In the genomic region with DNA sequence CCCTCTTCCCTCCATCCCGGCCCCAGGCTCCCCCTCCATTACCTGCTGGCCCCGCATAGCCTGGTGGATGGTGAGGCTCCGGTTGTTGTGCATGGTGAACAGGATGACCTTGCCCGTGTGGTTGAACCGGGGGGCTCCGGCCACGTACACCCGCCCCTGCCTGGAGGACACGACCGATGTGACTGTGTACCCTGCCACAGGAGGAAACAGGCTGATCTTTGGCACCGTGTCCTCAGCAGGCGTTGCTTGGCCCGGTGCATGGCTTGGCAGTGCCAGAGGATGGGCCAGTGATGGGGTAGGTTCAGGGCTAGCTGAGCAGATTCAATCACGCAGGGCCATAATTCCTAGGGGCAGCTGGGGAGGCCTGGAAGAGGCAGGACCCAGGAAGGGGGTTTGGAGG, we compare ENCODE assay signal across 30 cellular contexts. TPM values are rescaled to one million over a fixed set of nuclear protein-coding genes. Genes with fewer than 3 reads are reported as not detected.
DNase-seq lines count a peak whose midpoint lies in the region; ATAC-seq and TF ChIP-seq lines count a peak whose summit lies in the region.
"Had no signal": no experiment of that assay in that cellular context is flagged by ENCODE, and none has a peak within 500 bp of the region (broad histone marks: within the 10 kb centered on the region; RNA-seq: fewer than 3 reads in every experiment).

No MANE protein-coding gene starts in this region.

- peak; percentile 42 for ATAC-seq in body of pancreas
- ATAC-seq in psoas muscle, result peak in 3 of 4 donors; percentile 20 to 43 (median 39)
- no peak for ATAC-seq in activated naive CD4-positive, alpha-beta T cell treated with anti-CD3 and anti-CD28 coated beads, Interleukin-2, amount 50 U/mL, for 72 hours
- ATAC-seq: activated CD4-positive, alpha-beta T cell treated with anti-CD3 and anti-CD28 coated beads for 36 hours; esophagus mucosa; stimulated activated memory B cell treated with anti-CD40 and anti-IgM and Interleukin-4, amounts not matched to agents 10 μg/mL and 1 μg/mL and 100 μg/mL, for 72 hours had no signal

- TF ChIP-seq CTCF in HFFc6 (IDR thresholded peaks at IDR 0.05) (0 out of 2 replicates have a peak, but pooled peaks have one; percentile 8), body of pancreas (IDR thresholded peaks at IDR 0.05) (no peak), left ventricle myocardium inferior (IDR thresholded peaks at IDR 0.05; ENCODE audit: borderline replicate concordance) (no peak), psoas muscle (IDR thresholded peaks at IDR 0.05) (no peak)

- no peak overlapping the region for H3K4me3 Mint-ChIP-seq in HFFc6
- H3K4me3 Mint-ChIP-seq: activated CD4-positive, alpha-beta T cell treated with anti-CD3 and anti-CD28 coated beads for 36 hours; activated T-cell treated with anti-CD3 and anti-CD28 coated beads, Interleukin-2, amount 50 U/mL, for 24 hours; brain; CD14-positive monocyte; endodermal cell; stimulated activated memory B cell treated with anti-CD40 and anti-IgM and Interleukin-4, amounts not matched to agents 10 μg/mL and 1 μg/mL and 100 μg/mL, for 72 hours had no signal

- H3K27ac Mint-ChIP-seq in HFFc6, result no peak overlapping the region
- no peak overlapping the region for H3K27ac Mint-ChIP-seq in activated naive CD4-positive, alpha-beta T cell treated with anti-CD3 and anti-CD28 coated beads, Interleukin-2, amount 50 U/mL, for 72 hours
- H3K27ac Mint-ChIP-seq: activated CD4-positive, alpha-beta T cell treated with anti-CD3 and anti-CD28 coated beads for 36 hours; activated T-cell treated with anti-CD3 and anti-CD28 coated beads, Interleukin-2, amount 50 U/mL, for 24 hours; CD14-positive monocyte; endodermal cell; stimulated activated memory B cell treated with anti-CD40 and anti-IgM and Interleukin-4, amounts not matched to agents 10 μg/mL and 1 μg/mL and 100 μg/mL, for 72 hours had no signal

- TF ChIP-seq POLR2A in body of pancreas (IDR thresholded peaks at IDR 0.05), result no peak

- H3K27me3 Mint-ChIP-seq in HFFc6 (ENCODE audit: insufficient read depth), result peaks cover 23% of the 10 kb centered on the region

- H3K36me3 ChIP-seq in body of pancreas (replicated peaks in 1 of 2; ENCODE audit: insufficient read depth in 1 of 2, low read depth in 2 of 2) (no peaks in the 10 kb centered on the region), left ventricle myocardium inferior (peaks cover 13% of the 10 kb centered on the region), psoas muscle (ENCODE audit: insufficient read depth in 1 of 2, low read depth in 1 of 2) (no peaks in the 10 kb centered on the region)
- H3K36me3 ChIP-seq: HAP-1 had no signal

- no peaks in the 10 kb centered on the region for H3K36me3 Mint-ChIP-seq in HFFc6 (ENCODE audit: low read depth)
- no peaks in the 10 kb centered on the region for H3K36me3 Mint-ChIP-seq in activated naive CD4-positive, alpha-beta T cell treated with anti-CD3 and anti-CD28 coated beads, Interleukin-2, amount 50 U/mL, for 72 hours
- H3K36me3 Mint-ChIP-seq: brain; CD14-positive monocyte; stimulated activated memory B cell treated with anti-CD40 and anti-IgM and Interleukin-4, amounts not matched to agents 10 μg/mL and 1 μg/mL and 100 μg/mL, for 72 hours had no signal

- H3K4me3 ChIP-seq in body of pancreas (no peak overlapping the region), left ventricle myocardium inferior (peak overlapping the region; percentile 18), psoas muscle (no peak overlapping the region)
- H3K4me3 ChIP-seq: HAP-1, hepatocyte had no signal

- H3K27ac ChIP-seq in body of pancreas, result peak overlapping the region in 3 of 4 donors; percentile 66 to 79 (median 71)
- H3K27ac ChIP-seq in left ventricle myocardium inferior (replicated peaks), result peak overlapping the region; percentile 74
- no peak overlapping the region for H3K27ac ChIP-seq in psoas muscle
- H3K27ac ChIP-seq: hepatocyte had no signal

- H3K9me3 ChIP-seq in body of pancreas (no peaks in the 10 kb centered on the region), left ventricle myocardium inferior (replicated peaks) (no peaks in the 10 kb centered on the region), psoas muscle (no peaks in the 10 kb centered on the region)
- H3K9me3 ChIP-seq: HAP-1 had no signal

- H3K4me1 Mint-ChIP-seq in HFFc6 (ENCODE audit: low read depth), result peaks cover 15% of the 10 kb centered on the region

- H3K27me3 ChIP-seq in body of pancreas, result no peaks in the 10 kb centered on the region
- no peaks in the 10 kb centered on the region for H3K27me3 ChIP-seq in left ventricle myocardium inferior (ENCODE audit: low read depth)
- H3K27me3 ChIP-seq in psoas muscle (ENCODE audit: insufficient read depth in 3 of 3, low read length in 2 of 3), result no peaks in the 10 kb centered on the region
- H3K27me3 ChIP-seq: hepatocyte had no signal

- no peak for DNase-seq in HFFc6
- peak in 1 of 4 donors; percentile 29 for DNase-seq in body of pancreas
- DNase-seq in left ventricle myocardium inferior, result peak; percentile 59
- no peak for DNase-seq in psoas muscle
- no peak for DNase-seq in iPS-NIHi11 (ENCODE audit: low spot score)
- DNase-seq in activated naive CD4-positive, alpha-beta T cell treated with anti-CD3 and anti-CD28 coated beads, Interleukin-2, amount 50 U/mL, for 72 hours (ENCODE audit: low spot score in 2 of 2), result no peak
- no peak for DNase-seq in activated CD8-positive, alpha-beta memory T cell treated with anti-CD3 and anti-CD28 coated beads, Interleukin-2, amount 50 U/mL, for 48 hours
- no peak for DNase-seq in stimulated activated CD4-positive, alpha-beta T cell treated with anti-CD3 and anti-CD28 coated beads, Interleukin-15, amount 100 ng/mL, for 24 hours
- DNase-seq: activated CD4-positive, alpha-beta T cell treated with anti-CD3 and anti-CD28 coated beads for 36 hours; activated CD8-positive, alpha-beta memory T cell treated with anti-CD3 and anti-CD28 coated beads for 24 hours; activated gamma-delta T cell; activated T-cell treated with anti-CD3 and anti-CD28 coated beads, Interleukin-2, amount 50 U/mL, for 24 hours; Calu3; cortex of kidney; DND-41; endodermal cell; foreskin fibroblast; KG1; left colon; mesendoderm; NCI-H1417 treated with DMSO at 0.1 percent for 48 hours; NCI-H510A; stimulated activated CD4-positive, alpha-beta T cell treated with anti-CD3 and anti-CD28 coated beads, Interleukin-12 subunit alpha, Interleukin-12 subunit beta, amount 100 ng/mL, for 4 hours; stimulated activated CD4-positive, alpha-beta T cell treated with anti-CD3 and anti-CD28 coated beads, Interleukin-4, amount 100 ng/mL, for 24 hours had no signal

- H3K9me3 Mint-ChIP-seq in HFFc6, result no peaks in the 10 kb centered on the region
- H3K9me3 Mint-ChIP-seq in activated naive CD4-positive, alpha-beta T cell treated with anti-CD3 and anti-CD28 coated beads, Interleukin-2, amount 50 U/mL, for 72 hours, result no peaks in the 10 kb centered on the region
- H3K9me3 Mint-ChIP-seq: activated T-cell treated with anti-CD3 and anti-CD28 coated beads, Interleukin-2, amount 50 U/mL, for 24 hours; endodermal cell; stimulated activated memory B cell treated with anti-CD40 and anti-IgM and Interleukin-4, amounts not matched to agents 10 μg/mL and 1 μg/mL and 100 μg/mL, for 72 hours had no signal

- peaks cover 23% of the 10 kb centered on the region for H3K4me1 ChIP-seq in body of pancreas
- H3K4me1 ChIP-seq in left ventricle myocardium inferior, result peaks cover 51% of the 10 kb centered on the region
- H3K4me1 ChIP-seq in psoas muscle, result peaks cover 3% of the 10 kb centered on the region
- H3K4me1 ChIP-seq: HAP-1 had no signal

- intact Hi-C loops in body of pancreas (cut with DNase I), result no loop called here
- intact Hi-C loops in left ventricle myocardium inferior (cut with micrococcal nuclease), result no loop called here
- intact Hi-C loops in psoas muscle (cut with DNase I), result no loop called here

- 64 to 80% methylated on average over 3 to 14 of the region's 14 CpGs for WGBS in body of pancreas, 2 donors
- 46 to 63% (median 48%) methylated on average over 14 of the region's 14 CpGs for WGBS in psoas muscle, 3 donors

RNA-seq across cellular contexts. Expression of gene FEM1B, which starts 58.1 kb away (rescaled TPM):
- 10 to 100 TPM; 30.7 to 38.0 (median 32.7) TPM for total RNA-seq in HFFc6 (2021; fragmentation: NEBNext Ultra II Directional; extraction: Animal tissue kit (Norgen Biotek cat#: 25700))
- total RNA-seq in body of pancreas (10 to 100 TPM; 10.5 to 19.7 TPM), left ventricle myocardium inferior (46.7 TPM), psoas muscle (100 to 1,000 TPM in 2 of 4 donors, 10 to 100 TPM in 2; 69.3 to 188 (median 111) TPM)
- 10 to 100 TPM; 23.5 to 68.0 (median 48.1) TPM for polyA plus RNA-seq in psoas muscle
- 10 to 100 TPM; 40.3 to 43.7 TPM for total RNA-seq in activated naive CD4-positive, alpha-beta T cell treated with anti-CD3 and anti-CD28 coated beads, Interleukin-2, amount 50 U/mL, for 72 hours

Comparison
In these comparisons a context has a peak if more than half of its experiments do, and no peak if none do; other contexts are left out.
1. ATAC-seq: peak in body of pancreas (single experiment) and psoas muscle (3 of 4); none in activated naive CD4-positive, alpha-beta T cell treated with anti-CD3 and anti-CD28 coated beads, Interleukin-2, amount 50 U/mL, for 72 hours (0 of 2).